ENCODE assay signal across 8 cellular contexts in the genomic region with DNA sequence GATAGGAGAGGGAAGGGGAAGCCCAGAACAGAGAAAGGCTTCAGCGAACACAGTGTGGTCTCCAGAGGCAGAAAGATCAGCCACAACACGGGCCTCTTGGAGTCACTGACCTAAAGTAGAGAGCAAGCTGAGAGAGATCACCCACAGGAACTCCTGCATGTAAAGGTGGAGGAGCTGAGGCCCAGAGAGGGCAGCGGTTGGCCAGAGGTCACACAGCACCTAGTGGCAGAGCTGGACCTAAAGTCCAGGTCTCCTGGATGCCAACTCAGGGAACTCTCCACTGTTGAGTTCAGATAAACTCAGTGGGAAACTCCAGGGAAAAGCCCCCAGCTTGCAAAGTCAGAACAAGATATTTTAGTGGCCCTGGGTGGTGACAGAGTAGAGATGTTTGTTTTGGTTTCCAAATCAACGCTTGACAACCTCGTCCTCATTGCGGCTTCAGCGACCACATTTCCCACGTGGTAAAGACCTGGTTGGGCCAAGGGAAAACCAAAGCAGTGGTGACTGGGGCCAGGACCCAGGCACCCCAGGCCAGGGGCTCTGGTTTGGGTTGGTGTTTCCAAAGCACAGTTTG. TPM values are rescaled to one million over a fixed set of nuclear protein-coding genes. Genes with fewer than 3 reads are reported as not detected.
DNase-seq lines count a peak whose midpoint lies in the region; ATAC-seq and TF ChIP-seq lines count a peak whose summit lies in the region.

No MANE protein-coding gene starts in this region.

- H3K79me1 ChIP-seq in IMR-90 (ENCODE audit: low read depth in 1 of 2, low read length in 2 of 2), result peaks cover 8 to 76% of the 10 kb centered on the region in 2 experiments; a peak in 3 of 4 replicates

- H3K4me1 Mint-ChIP-seq in immature natural killer cell, result peaks cover 84 to 85% of the 10 kb centered on the region in 2 donors

- peak overlapping the region; percentile 81 to 98; a peak in 2 of 4 replicates for H4K8ac ChIP-seq in IMR-90 (ENCODE audit: low read depth in 2 of 2, low read length in 2 of 2)

- 0 out of 2 replicates have a peak overlapping the region, but pooled peaks have one; percentile 37 for H4K91ac ChIP-seq in IMR-90 (ENCODE audit: insufficient read depth, low read depth, low read length)

- 60% methylated on average over 5 of the region's 8 CpGs; no CpG with 5 or more reads in 1 of the 2 experiments for WGBS in IMR-90 (ENCODE audit: extremely low coverage in 2 of 2, insufficient read length in 1 of 2), 2 experiments

- peak overlapping the region; percentile 82 to 93 (median 88) for H3K4me3 Mint-ChIP-seq in immature natural killer cell

- POLR2A ChIA-PET in IMR-90 (lab: Charles Lee; ENCODE audit: unreplicated experiment), result no interaction called here

- H3K4me1 ChIP-seq in IMR-90 (ENCODE audit: control insufficient read depth, insufficient read depth, low read length), result peaks cover 46% of the 10 kb centered on the region

- H4K20me1 ChIP-seq in IMR-90 (ENCODE audit: insufficient read depth, low read length), result peaks cover 23% of the 10 kb centered on the region

- intact Hi-C loops in IMR-90 (cut with micrococcal nuclease), result loop anchor here (5.0 kb wide), 1 partner anchor 120 kb away; no protein-coding TSS in a partner anchor

- peaks cover 32 to 38% (median 38%) of the 10 kb centered on the region in 3 donors for H3K27me3 Mint-ChIP-seq in immature natural killer cell (ENCODE audit: low read depth in 3 of 3)

- H3K4me3 ChIP-seq in IMR-90 (ENCODE audit: insufficient read depth, low read depth, low read length), result no peak overlapping the region

- H3K27ac Mint-ChIP-seq in immature natural killer cell, result peak overlapping the region; percentile 99 to 100 (median 99)

- TF ChIP-seq RAD21 in IMR-90 (IDR thresholded peaks at IDR 0.05; ENCODE audit: low read length), result no peak

- H3K4me2 ChIP-seq in IMR-90 (ENCODE audit: low read depth, low read length), result no peak overlapping the region

- no TSS peak for BruUV-seq in IMR-90 (replicated peaks; lab: Mats Ljungman, UMichigan)

- in situ Hi-C loops in IMR-90 (cut with MboI; ENCODE audit: low sequenced_read_pairs), result no loop called here

- peak overlapping the region; percentile 100 for H3K4ac ChIP-seq in IMR-90 (ENCODE audit: low read depth, low read length)

- no peaks in the 10 kb centered on the region for H3K9me3 Mint-ChIP-seq in immature natural killer cell

- no peaks in the 10 kb centered on the region for H3K36me3 Mint-ChIP-seq in immature natural killer cell

- H3K36me3 ChIP-seq in IMR-90 (ENCODE audit: control insufficient read depth, insufficient read depth, low read length), result no peaks in the 10 kb centered on the region

- TF ChIP-seq POLR2A in IMR-90 (IDR thresholded peaks at IDR 0.05; ENCODE audit: low read depth, low read length), result no peak

- H3K9me3 ChIP-seq in IMR-90 (ENCODE audit: control insufficient read depth, insufficient read depth, low read length), result no peaks in the 10 kb centered on the region

- peak overlapping the region; percentile 92; the same call in 1 of the 2 replicates for H2AK5ac ChIP-seq in IMR-90 (ENCODE audit: low read depth, low read length)

- H2AK9ac ChIP-seq in IMR-90 (replicated peaks; ENCODE audit: low read depth, low read length, poor library complexity), result peak overlapping the region; percentile 37

- H3K27ac ChIP-seq in IMR-90 (ENCODE audit: insufficient read depth, low read length), result peak overlapping the region; percentile 93

- CTCF ChIA-PET in IMR-90 (lab: Yijun Ruan, JAX), result no interaction called here

- H3K18ac ChIP-seq in IMR-90 (ENCODE audit: low read depth, low read length), result no peak overlapping the region

- no peak overlapping the region for H2BK15ac ChIP-seq in IMR-90 (ENCODE audit: low read depth, low read length)

- peak overlapping the region; percentile 75; the same call in 1 of the 2 replicates for H4K5ac ChIP-seq in IMR-90 (ENCODE audit: low read depth, low read length)

- H3K56ac ChIP-seq in IMR-90 (ENCODE audit: extremely low read depth, insufficient read depth, low read length), result no peak overlapping the region

- no peak for TF ChIP-seq CTCF in IMR-90 (conservative IDR thresholded peaks at IDR 0.05; ENCODE audit: low read depth, low read length)

- ATAC-seq in GM19467 (IDR thresholded peaks at IDR 0.05; ENCODE audit: unreplicated experiment) (peak; percentile 29), IMR-90 (ENCODE audit: low read depth) (no peak), GM19328 (IDR thresholded peaks at IDR 0.05; ENCODE audit: unreplicated experiment) (no peak)

- dilution Hi-C loops in IMR-90 (cut with HindIII; ENCODE audit: low sequenced_read_pairs, unreplicated experiment), result no loop called here

- H3K23ac ChIP-seq in IMR-90 (ENCODE audit: low read depth, low read length), result peak overlapping the region; percentile 25; the same call in 1 of the 2 replicates

- H3K14ac ChIP-seq in IMR-90 (replicated peaks; ENCODE audit: low read depth, low read length), result 0 out of 2 replicates have a peak overlapping the region, but pooled peaks have one; percentile 64

- DNase-seq in IMR-90 (no peak), activated T-cell treated with anti-CD3 and anti-CD28 coated beads for 4 hours (peak; percentile 52), immature natural killer cell (peak; percentile 92 to 94 (median 92)), 8988T (no peak), NCI-H446 treated with DMSO at 0.1 percent for 48 hours (lab: John Stamatoyannopoulos, UW) (no peak)
- DNase-seq in stimulated activated CD8-positive, alpha-beta memory T cell treated with anti-CD3 and anti-CD28 coated beads, Interleukin-15, amount 100 ng/mL, for 48 hours (ENCODE audit: low read depth in 2 of 2), result peak; percentile 81 to 84

- H3K9ac ChIP-seq in IMR-90 (ENCODE audit: low read depth, low read length), result no peak overlapping the region

- H2BK120ac ChIP-seq in IMR-90 (ENCODE audit: low read depth, low read length), result 0 out of 2 replicates have a peak overlapping the region, but pooled peaks have one; percentile 5

- H3K27me3 ChIP-seq in IMR-90 (ENCODE audit: control insufficient read depth, insufficient read depth, low read length), result no peaks in the 10 kb centered on the region

- peak overlapping the region; percentile 92 for H2BK5ac ChIP-seq in IMR-90 (ENCODE audit: low read depth, low read length, poor library complexity, severe bottlenecking)

- no peak overlapping the region for H2AFZ ChIP-seq in IMR-90 (replicated peaks; ENCODE audit: low read length, poor library complexity)

- H3K9me1 ChIP-seq in IMR-90 (ENCODE audit: insufficient read depth, low read length), result peaks cover 19% of the 10 kb centered on the region

- H2BK20ac ChIP-seq in IMR-90 (ENCODE audit: low read depth, low read length), result 0 out of 2 replicates have a peak overlapping the region, but pooled peaks have one; percentile 33

TF ChIP-seq in IMR-90, 13 proteins besides CTCF, POLR2A, EP300 and RAD21:
- TF ChIP-seq SMC3 (IDR thresholded peaks at IDR 0.05; ENCODE audit: low read depth, low read length), result no peak
- TF ChIP-seq, protein P1, sequence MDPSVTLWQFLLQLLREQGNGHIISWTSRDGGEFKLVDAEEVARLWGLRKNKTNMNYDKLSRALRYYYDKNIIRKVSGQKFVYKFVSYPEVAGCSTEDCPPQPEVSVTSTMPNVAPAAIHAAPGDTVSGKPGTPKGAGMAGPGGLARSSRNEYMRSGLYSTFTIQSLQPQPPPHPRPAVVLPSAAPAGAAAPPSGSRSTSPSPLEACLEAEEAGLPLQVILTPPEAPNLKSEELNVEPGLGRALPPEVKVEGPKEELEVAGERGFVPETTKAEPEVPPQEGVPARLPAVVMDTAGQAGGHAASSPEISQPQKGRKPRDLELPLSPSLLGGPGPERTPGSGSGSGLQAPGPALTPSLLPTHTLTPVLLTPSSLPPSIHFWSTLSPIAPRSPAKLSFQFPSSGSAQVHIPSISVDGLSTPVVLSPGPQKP (IDR thresholded peaks at IDR 0.05; ENCODE audit: borderline replicate concordance, low read depth, low read length), result no peak
- no peak for TF ChIP-seq BHLHE40 (IDR thresholded peaks at IDR 0.05; ENCODE audit: low read depth, low read length)
- TF ChIP-seq MXI1 (IDR thresholded peaks at IDR 0.05; ENCODE audit: borderline replicate concordance, low read depth, low read length), result no peak
- TF ChIP-seq, protein P2, sequence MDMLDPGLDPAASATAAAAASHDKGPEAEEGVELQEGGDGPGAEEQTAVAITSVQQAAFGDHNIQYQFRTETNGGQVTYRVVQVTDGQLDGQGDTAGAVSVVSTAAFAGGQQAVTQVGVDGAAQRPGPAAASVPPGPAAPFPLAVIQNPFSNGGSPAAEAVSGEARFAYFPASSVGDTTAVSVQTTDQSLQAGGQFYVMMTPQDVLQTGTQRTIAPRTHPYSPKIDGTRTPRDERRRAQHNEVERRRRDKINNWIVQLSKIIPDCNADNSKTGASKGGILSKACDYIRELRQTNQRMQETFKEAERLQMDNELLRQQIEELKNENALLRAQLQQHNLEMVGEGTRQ (IDR thresholded peaks at IDR 0.05; ENCODE audit: low read depth, low read length), result no peak
- no peak for TF ChIP-seq CEBPB (IDR thresholded peaks at IDR 0.05; ENCODE audit: low read depth, low read length)
- no peak for TF ChIP-seq FOS (IDR thresholded peaks at IDR 0.05; ENCODE audit: low read depth, low read length)
- no peak for TF ChIP-seq MAFK (IDR thresholded peaks at IDR 0.05; ENCODE audit: low read depth, low read length)
- no peak for TF ChIP-seq RFX5 (IDR thresholded peaks at IDR 0.05; ENCODE audit: low read depth, low read length)
- TF ChIP-seq CHD1 (IDR thresholded peaks at IDR 0.05; ENCODE audit: low read depth, low read length), result no peak
- no peak for TF ChIP-seq MAZ (IDR thresholded peaks at IDR 0.05; ENCODE audit: borderline replicate concordance, low read depth, low read length)
- no peak for TF ChIP-seq RCOR1 (IDR thresholded peaks at IDR 0.05; ENCODE audit: insufficient replicate concordance, low read length)
- TF ChIP-seq NFE2L2 (IDR thresholded peaks at IDR 0.05; ENCODE audit: low read depth, low read length), result no peak

RNA-seq across cellular contexts. Expression of a gene that starts 4.6 kb away (rescaled TPM):
- 13.6 and 14.5 TPM in 2 replicates for total RNA-seq in IMR-90 (2012; rRNA removed)
- polyA plus RNA-seq in IMR-90 (2012; rRNA removed), result 18.1 and 18.2 TPM in 2 replicates
- polyA plus RNA-seq in IMR-90 (2012; cell fraction: cytosol; rRNA removed), result 14.9 and 25.2 TPM in 2 replicates
- 20.2 and 32.8 TPM in 2 replicates for polyA plus RNA-seq in IMR-90 (2012; cell fraction: nucleus; rRNA removed; ENCODE audit: low replicate concordance)
- polyA plus RNA-seq in immature natural killer cell, result 1 to 10 TPM; 1.9 to 3.9 (median 3.2) TPM

RNA-seq across cellular contexts. Expression of a gene that starts 49.5 kb away (rescaled TPM):
- total RNA-seq in IMR-90 (2012; rRNA removed), result 8.6 TPM in 2 replicates
- polyA plus RNA-seq in IMR-90 (2012; rRNA removed) (21.1 and 23.0 TPM in 2 replicates), immature natural killer cell (1 to 10 TPM; 1.7 to 6.7 (median 3.8) TPM)
- polyA plus RNA-seq in IMR-90 (2012; cell fraction: cytosol; rRNA removed), result 12.1 and 21.4 TPM in 2 replicates
- polyA plus RNA-seq in IMR-90 (2012; cell fraction: nucleus; rRNA removed; ENCODE audit: low replicate concordance), result 16.8 and 36.6 TPM in 2 replicates

Comparison
In these comparisons a context has a peak if more than half of its experiments do, and no peak if none do; other contexts are left out.
1. DNase-seq: peak in activated T-cell treated with anti-CD3 and anti-CD28 coated beads for 4 hours (single experiment), immature natural killer cell (3 of 3) and stimulated activated CD8-positive, alpha-beta memory T cell treated with anti-CD3 and anti-CD28 coated beads, Interleukin-15, amount 100 ng/mL, for 48 hours (2 of 2); none in IMR-90 (single experiment), 8988T (single experiment) and NCI-H446 treated with DMSO at 0.1 percent for 48 hours (single experiment).